In the genomic region with DNA sequence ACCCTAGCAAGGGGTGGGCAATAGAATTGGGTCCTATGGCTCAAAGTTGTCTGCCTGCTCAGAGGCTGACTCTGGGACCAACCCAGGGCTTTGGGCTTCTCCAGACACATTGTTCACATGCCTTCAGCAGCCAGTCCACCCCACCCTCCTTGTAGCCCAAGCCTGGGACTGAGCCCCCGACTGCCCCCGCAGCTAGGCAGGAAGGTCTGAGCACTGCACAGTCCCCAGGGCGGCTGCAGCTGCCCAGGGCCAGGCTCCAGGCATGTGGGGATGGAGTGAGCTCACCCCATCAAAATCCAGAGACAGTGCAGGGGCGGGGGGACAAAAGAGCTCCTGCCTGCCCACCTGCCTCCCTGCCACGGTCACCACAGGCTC, we compare ENCODE assay signal across 12 cellular contexts. TPM values are rescaled to one million over a fixed set of nuclear protein-coding genes. Genes with fewer than 3 reads are reported as not detected.
A peak's percentile ranks its signal among the peaks of the same experiment; 100 is the strongest.
DNase-seq lines count a peak whose midpoint lies in the region; ATAC-seq and TF ChIP-seq lines count a peak whose summit lies in the region.
"Had no signal": no experiment of that assay in that cellular context is flagged by ENCODE, and none has a peak within 500 bp of the region (broad histone marks: within the 10 kb centered on the region; RNA-seq: fewer than 3 reads in every experiment).

No MANE protein-coding gene starts in this region.

- H3K36me3 Mint-ChIP-seq in WTC11: peaks cover 3% of the 10 kb centered on the region; the same call in 1 of the 2 replicates

- H3K27me3 ChIP-seq in heart left ventricle: no peaks in the 10 kb centered on the region
- H3K27me3 ChIP-seq: ovary had no signal

- no peak for DNase-seq in AG09319 (ENCODE audit: extremely low read depth, low read depth)
- DNase-seq in WTC11 (ENCODE audit: low spot score): no peak
- DNase-seq in heart left ventricle: peak; percentile 61 to 82 (median 79)
- DNase-seq in retinal pigment epithelial cell (ENCODE audit: low read depth): peak; percentile 67
- no peak for DNase-seq in kidney glomerular epithelial cell (lab: John Stamatoyannopoulos, UW)
- DNase-seq in nucleus accumbens (lab: John Stamatoyannopoulos, UW): no peak
- DNase-seq in activated effector memory CD4-positive, alpha-beta T cell treated with anti-CD3 and anti-CD28 coated beads, Interleukin-2, amount 50 U/mL, for 16 hours: no peak
- no peak for DNase-seq in germinal center (ENCODE audit: low spot score)
- DNase-seq: C1 segment of cervical spinal cord, NCI-H524 treated with DMSO at 0.1 percent for 48 hours, ovary, T-helper 17 cell had no signal

- peak overlapping the region; percentile 67 to 98 (median 90) for H3K27ac ChIP-seq in heart left ventricle

- peaks cover 34 to 100% (median 98%) of the 10 kb centered on the region in 12 donors for H3K4me1 ChIP-seq in heart left ventricle

- H3K4me1 Mint-ChIP-seq in WTC11: peaks cover 31% of the 10 kb centered on the region

- POLR2A ChIA-PET in WTC11 (lab: Charles Lee): no interaction called here

- intact Hi-C loops in heart left ventricle (cut with DNase I): loop anchor here in 3 of 10 donors (5.0 kb wide), 1 partner anchor 36 kb away; the partner anchor contains the start of gene HSPG2 (in 3 of the 3)

- peak overlapping the region; percentile 70 for H3K27ac Mint-ChIP-seq in WTC11
- H3K27ac Mint-ChIP-seq: T-helper 17 cell had no signal

- no peak overlapping the region for H3K4me3 ChIP-seq in heart left ventricle
- no peak overlapping the region for H3K4me3 ChIP-seq in retinal pigment epithelial cell (ENCODE audit: low read length)
- H3K4me3 ChIP-seq: ovary had no signal

- H3K27me3 Mint-ChIP-seq in WTC11 (ENCODE audit: low read depth): no peaks in the 10 kb centered on the region

- CTCF ChIA-PET in WTC11 (lab: Charles Lee): interaction anchor here (1.2 kb wide), 1 partner anchor 35 kb away, joined by 4 read pairs; the partner anchor contains the start of gene HSPG2

- H3K9me3 Mint-ChIP-seq in WTC11: no peaks in the 10 kb centered on the region

- no peak for TF ChIP-seq POLR2A in heart left ventricle (IDR thresholded peaks at IDR 0.05)

- 33 to 40% (median 38%) methylated on average over 5 of the region's 5 CpGs for WGBS in heart left ventricle, 4 donors

- H3K4me3 Mint-ChIP-seq in WTC11: no peak overlapping the region
- H3K4me3 Mint-ChIP-seq: T-helper 17 cell had no signal

- peak; percentile 4; the same call in 1 of the 2 replicates for TF ChIP-seq CTCF in AG09319 (IDR thresholded peaks at IDR 0.05; ENCODE audit: low read depth, low read length)
- TF ChIP-seq CTCF in WTC11 (IDR thresholded peaks at IDR 0.05): no peak
- peak in 2 of 12 donors; percentile 21 to 31 for TF ChIP-seq CTCF in heart left ventricle (IDR thresholded peaks at IDR 0.05)
- TF ChIP-seq CTCF in retinal pigment epithelial cell (conservative IDR thresholded peaks at IDR 0.05; ENCODE audit: low read depth, low read length): peak; percentile 24

- peaks cover 0 to 29% (median 0%) of the 10 kb centered on the region in 9 donors for H3K36me3 ChIP-seq in heart left ventricle
- H3K36me3 ChIP-seq: ovary had no signal

- ATAC-seq in WTC11 (peak; percentile 49), heart left ventricle (peak in 3 of 4 donors; percentile 10 to 38 (median 23))
- ATAC-seq: T-helper 17 cell had no signal

- H3K9me3 ChIP-seq in heart left ventricle: no peaks in the 10 kb centered on the region
- H3K9me3 ChIP-seq: ovary had no signal

TF ChIP-seq in WTC11, 78 proteins besides CTCF, POLR2A, EP300 and RAD21:
- TF ChIP-seq ZNF423 (CRISPR knock-in tag; IDR thresholded peaks at IDR 0.05) (no peak), ZNF396 (CRISPR knock-in tag; IDR thresholded peaks at IDR 0.05; ENCODE audit: borderline replicate concordance) (no peak), GTF2I (CRISPR knock-in tag; conservative IDR thresholded peaks at IDR 0.05) (no peak), ARID4B (CRISPR knock-in tag; IDR thresholded peaks at IDR 0.05; ENCODE audit: borderline replicate concordance) (no peak), USF2 (CRISPR knock-in tag; IDR thresholded peaks at IDR 0.05) (no peak), PREB (CRISPR knock-in tag; IDR thresholded peaks at IDR 0.05; ENCODE audit: borderline replicate concordance) (no peak), ZNF121 (CRISPR knock-in tag; IDR thresholded peaks at IDR 0.05) (no peak), ZNF317 (CRISPR knock-in tag; IDR thresholded peaks at IDR 0.05; ENCODE audit: borderline replicate concordance, low read depth) (no peak), TEAD4 (CRISPR knock-in tag; IDR thresholded peaks at IDR 0.05) (no peak), FOXK1 (CRISPR knock-in tag; IDR thresholded peaks at IDR 0.05) (no peak), ZNF671 (CRISPR knock-in tag; IDR thresholded peaks at IDR 0.05) (no peak), ZNF416 (CRISPR knock-in tag; IDR thresholded peaks at IDR 0.05) (no peak), RORB (CRISPR knock-in tag; IDR thresholded peaks at IDR 0.05) (no peak), TP53 (CRISPR knock-in tag; IDR thresholded peaks at IDR 0.05) (no peak)
- TF ChIP-seq, protein P1, sequence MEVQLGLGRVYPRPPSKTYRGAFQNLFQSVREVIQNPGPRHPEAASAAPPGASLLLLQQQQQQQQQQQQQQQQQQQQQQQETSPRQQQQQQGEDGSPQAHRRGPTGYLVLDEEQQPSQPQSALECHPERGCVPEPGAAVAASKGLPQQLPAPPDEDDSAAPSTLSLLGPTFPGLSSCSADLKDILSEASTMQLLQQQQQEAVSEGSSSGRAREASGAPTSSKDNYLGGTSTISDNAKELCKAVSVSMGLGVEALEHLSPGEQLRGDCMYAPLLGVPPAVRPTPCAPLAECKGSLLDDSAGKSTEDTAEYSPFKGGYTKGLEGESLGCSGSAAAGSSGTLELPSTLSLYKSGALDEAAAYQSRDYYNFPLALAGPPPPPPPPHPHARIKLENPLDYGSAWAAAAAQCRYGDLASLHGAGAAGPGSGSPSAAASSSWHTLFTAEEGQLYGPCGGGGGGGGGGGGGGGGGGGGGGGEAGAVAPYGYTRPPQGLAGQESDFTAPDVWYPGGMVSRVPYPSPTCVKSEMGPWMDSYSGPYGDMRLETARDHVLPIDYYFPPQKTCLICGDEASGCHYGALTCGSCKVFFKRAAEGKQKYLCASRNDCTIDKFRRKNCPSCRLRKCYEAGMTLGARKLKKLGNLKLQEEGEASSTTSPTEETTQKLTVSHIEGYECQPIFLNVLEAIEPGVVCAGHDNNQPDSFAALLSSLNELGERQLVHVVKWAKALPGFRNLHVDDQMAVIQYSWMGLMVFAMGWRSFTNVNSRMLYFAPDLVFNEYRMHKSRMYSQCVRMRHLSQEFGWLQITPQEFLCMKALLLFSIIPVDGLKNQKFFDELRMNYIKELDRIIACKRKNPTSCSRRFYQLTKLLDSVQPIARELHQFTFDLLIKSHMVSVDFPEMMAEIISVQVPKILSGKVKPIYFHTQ (CRISPR knock-in tag; IDR thresholded peaks at IDR 0.05): no peak

RNA-seq across cellular contexts. Expression of gene HSPG2, which starts 35.6 kb away (rescaled TPM):
- total RNA-seq in WTC11 (2021) (120 to 127 TPM (median 120 TPM) in 3 replicates), heart left ventricle (100 to 1,000 TPM; 202 to 608 (median 304) TPM)
- 100 to 1,000 TPM; 164 to 315 TPM for polyA plus RNA-seq in heart left ventricle

Comparison
In these comparisons a context has a peak if more than half of its experiments do, and no peak if none do; other contexts are left out.
1. DNase-seq: peak in heart left ventricle (5 of 5) and retinal pigment epithelial cell (single experiment); none in AG09319 (single experiment), WTC11 (single experiment), kidney glomerular epithelial cell (single experiment), nucleus accumbens (0 of 56), activated effector memory CD4-positive, alpha-beta T cell treated with anti-CD3 and anti-CD28 coated beads, Interleukin-2, amount 50 U/mL, for 16 hours (single experiment) and germinal center (single experiment).